In genomic region chr10:15069230-15069629, GRCh38 we compare ENCODE assay signal across 1 cellular context.
TF ChIP-seq lines count a peak whose summit lies in the region.

No MANE protein-coding gene starts in this region.

TF ChIP-seq in GM23338, 12 proteins besides CTCF, POLR2A, EP300 and RAD21 (continued from another document):
- TF ChIP-seq POLR2AphosphoS5 (IDR thresholded peaks at IDR 0.05; ENCODE audit: low read depth) (no peak), STAT1 (IDR thresholded peaks at IDR 0.05; ENCODE audit: unreplicated experiment) (no peak), CREB1 (CRISPR knock-in tag; IDR thresholded peaks at IDR 0.05; ENCODE audit: low read depth) (no peak), JUNB (IDR thresholded peaks at IDR 0.05; ENCODE audit: unreplicated experiment) (no peak), EZH2 (IDR thresholded peaks at IDR 0.05; ENCODE audit: low read depth, unreplicated experiment) (no peak), ZNF114 (CRISPR knock-in tag; IDR thresholded peaks at IDR 0.05) (no peak), NANOG (IDR thresholded peaks at IDR 0.05; ENCODE audit: borderline replicate concordance) (no peak), EZH2phosphoT487 (IDR thresholded peaks at IDR 0.05; ENCODE audit: unreplicated experiment) (no peak), ZNF462 (CRISPR knock-in tag; IDR thresholded peaks at IDR 0.05) (no peak)
